8 cellular contexts compared by ENCODE assay signal in genomic region chr12:45130881-45131281, GRCh38.
DNase-seq lines count a peak whose midpoint lies in the region; ATAC-seq, FAIRE-seq and TF ChIP-seq lines count a peak whose summit lies in the region.

No MANE protein-coding gene starts in this region.

- H3K4me3 ChIP-seq in WI38 (ENCODE audit: low read depth, low read length) (no peak overlapping the region), epithelial cell of esophagus (ENCODE audit: low read length) (no peak overlapping the region)

- peak; percentile 93 for ATAC-seq in GM18499 (IDR thresholded peaks at IDR 0.05; ENCODE audit: insufficient read depth, unreplicated experiment)
- peak; percentile 80 for ATAC-seq in HG03060 (IDR thresholded peaks at IDR 0.05; ENCODE audit: low read depth, unreplicated experiment)

- FAIRE-seq in urothelium cell line (lab: Jason Lieb, UNC), result no peak

- TF ChIP-seq CTCF in WI38 (IDR thresholded peaks at IDR 0.05; ENCODE audit: low read depth, low read length), result peak; percentile 45
- TF ChIP-seq CTCF in epithelial cell of esophagus (IDR thresholded peaks at IDR 0.05; ENCODE audit: insufficient read depth, low read depth, low read length, missing control alignments), result peak; percentile 76

- DNase-seq in AG20443 (ENCODE audit: low spot score) (peak; percentile 72), NCI-H2107 (lab: John Stamatoyannopoulos, UW) (peak; percentile 66), epithelial cell of esophagus (ENCODE audit: low read depth) (peak; percentile 68), middle frontal gyrus (ENCODE audit: extremely low spot score, low spot score) (peak; percentile 12), urothelium cell line (ENCODE audit: low spot score) (peak; percentile 64)

Comparison
In these comparisons a context has a peak if more than half of its experiments do, and no peak if none do; other contexts are left out.
1. DNase-seq: peak in every context shown above with its lines; median percentile 72 in AG20443; 68 in epithelial cell of esophagus; 66 in NCI-H2107; 64 in urothelium cell line; 12 in middle frontal gyrus.